ENCODE assay signal across 8 cellular contexts in the genomic region with DNA sequence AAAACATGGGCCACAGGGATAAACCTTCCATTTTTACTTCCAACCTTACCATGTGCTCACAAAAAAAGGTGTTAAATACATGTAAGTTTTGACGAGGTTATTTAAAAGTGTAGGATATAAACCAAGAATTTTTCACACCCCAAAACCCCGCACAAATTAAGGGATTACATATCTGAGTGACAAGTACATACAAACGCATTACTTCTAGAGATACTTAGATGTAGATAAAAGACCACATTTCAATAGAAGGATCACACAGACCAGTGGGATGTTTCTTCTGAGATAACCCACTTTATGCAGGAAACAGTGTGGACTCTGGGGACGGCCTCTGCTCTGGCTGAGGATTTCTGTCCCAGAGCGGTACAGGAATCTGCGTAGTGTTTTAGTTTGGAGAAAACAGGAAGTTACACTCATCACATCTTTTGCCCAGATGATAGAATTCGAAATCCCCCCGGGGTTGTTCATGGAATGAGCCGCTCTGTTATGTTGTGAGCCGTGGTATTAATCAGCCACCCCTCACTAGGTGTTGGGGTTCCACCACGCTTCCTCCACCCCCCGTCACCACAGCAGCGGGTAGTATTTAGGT. TPM values are rescaled to one million over a fixed set of nuclear protein-coding genes. Genes with fewer than 3 reads are reported as not detected.
A peak's percentile ranks its signal among the peaks of the same experiment; 100 is the strongest.
DNase-seq lines count a peak whose midpoint lies in the region; ATAC-seq, FAIRE-seq and TF ChIP-seq lines count a peak whose summit lies in the region.

No MANE protein-coding gene starts in this region.

- no peak for TF ChIP-seq POLR2A in GM12878 (IDR thresholded peaks at IDR 0.05; ENCODE audit: low read depth, low read length)

- peak overlapping the region; percentile 75; the same call in 1 of the 2 replicates for H3K27ac ChIP-seq in DOHH2 (ENCODE audit: low read depth, low read length)
- peak overlapping the region; percentile 90 for H3K27ac ChIP-seq in SK-N-MC
- no peak overlapping the region for H3K27ac ChIP-seq in GM12878 (ENCODE audit: control insufficient read depth, insufficient read depth)

- peaks cover 9% of the 10 kb centered on the region for H3F3A ChIP-seq in DOHH2 (ENCODE audit: control insufficient read depth, insufficient read depth)

- intact Hi-C loops in GM12878 (cut with micrococcal nuclease; ENCODE audit: unreplicated experiment) = no loop called here

- TF ChIP-seq CTCF in DOHH2 (IDR thresholded peaks at IDR 0.05; ENCODE audit: low read depth, low read length, poor library complexity, severe bottlenecking) (no peak), GM12878 (IDR thresholded peaks at IDR 0.05 in 2 of 3, conservative IDR thresholded peaks at IDR 0.05 in 1 of 3; ENCODE audit: control insufficient read depth in 2 of 3, extremely low read depth in 1 of 3, insufficient read depth in 1 of 3, low read depth in 3 of 3, low read length in 3 of 3) (no peak), GM13976 (IDR thresholded peaks at IDR 0.05; ENCODE audit: borderline replicate concordance, control extremely low read depth, extremely low read depth, insufficient read depth, missing control alignments) (no peak)

- H3K9ac ChIP-seq in SK-N-MC (ENCODE audit: insufficient read length) = peak overlapping the region; percentile 96
- peak overlapping the region; percentile 86 for H3K9ac ChIP-seq in GM12878 (ENCODE audit: control insufficient read depth, insufficient read depth, low read length)

- no peaks in the 10 kb centered on the region for H3K27me3 ChIP-seq in DOHH2 (ENCODE audit: control insufficient read depth, low read length)
- H3K27me3 ChIP-seq in GM12878 (replicated peaks in 1 of 2; ENCODE audit: control insufficient read depth in 2 of 2, insufficient read depth in 2 of 2, low read length in 1 of 2) = no peaks in the 10 kb centered on the region

- peak overlapping the region; percentile 88 for H2AFZ ChIP-seq in GM12878 (ENCODE audit: control insufficient read depth, low read depth, low read length)

- peak overlapping the region; percentile 95 for H3K4me2 ChIP-seq in DOHH2 (ENCODE audit: low read length)
- H3K4me2 ChIP-seq in GM12878 (ENCODE audit: control insufficient read depth, insufficient read depth) = peak overlapping the region; percentile 92

- no peak for ATAC-seq in GM12878

- peak overlapping the region; percentile 81 for H3K4me3 ChIP-seq in DOHH2 (ENCODE audit: low read length)
- peak overlapping the region; percentile 91 for H3K4me3 ChIP-seq in SK-N-MC
- peak overlapping the region; percentile 94 for H3K4me3 ChIP-seq in GM12878

- H3K36me3 ChIP-seq in DOHH2 (ENCODE audit: control insufficient read depth, low read length) (peaks cover 26% of the 10 kb centered on the region), SK-N-MC (ENCODE audit: insufficient read depth, low read length) (no peaks in the 10 kb centered on the region), GM12878 (ENCODE audit: control insufficient read depth in 2 of 2, insufficient read depth in 2 of 2, low read length in 1 of 2) (no peaks in the 10 kb centered on the region)

- H3K4me1 ChIP-seq in DOHH2 (ENCODE audit: control insufficient read depth, low read length) (peaks cover 38% of the 10 kb centered on the region), GM12878 (ENCODE audit: control insufficient read depth, insufficient read depth, low read length) (peaks cover 9% of the 10 kb centered on the region)

- DNase-seq in SK-N-MC (ENCODE audit: low read depth, low spot score) = no peak
- DNase-seq in GM12878 (ENCODE audit: low read depth, low spot score) = no peak
- peak; percentile 63 for DNase-seq in iris pigment epithelial cell (ENCODE audit: low read depth)
- DNase-seq in stimulated activated CD4-positive, alpha-beta T cell treated with anti-CD3 and anti-CD28 coated beads, Interleukin-4, amount 100 ng/mL, for 1 hour = peak; percentile 55
- no peak for DNase-seq in GM13976 (ENCODE audit: low spot score)
- DNase-seq in HPDE6-E6E7 (ENCODE audit: extremely low spot score) = no peak
- DNase-seq in NCI-H2196 treated with DMSO at 0.1 percent for 48 hours (lab: John Stamatoyannopoulos, UW; ENCODE audit: unreplicated experiment) = no peak

- no peak for TF ChIP-seq RAD21 in GM12878 (IDR thresholded peaks at IDR 0.05; ENCODE audit: insufficient read depth, low read depth, low read length)

- no TSS peak for BruUV-seq in GM12878 (replicated peaks; lab: Mats Ljungman, UMichigan)

- SMC1A ChIA-PET in GM12878 (lab: Charles Lee; ENCODE audit: uncharacterized antibody, unreplicated experiment) = interaction anchor here (0.7 kb wide), 1 partner anchor 438 kb away, joined by 3 read pairs; no protein-coding TSS in a partner anchor

- H4K20me1 ChIP-seq in DOHH2 (ENCODE audit: control insufficient read depth, insufficient read depth, low read depth, low read length) (peaks cover 23% of the 10 kb centered on the region), GM12878 (ENCODE audit: control insufficient read depth, insufficient read depth) (peaks cover 4% of the 10 kb centered on the region; the same call in 1 of the 2 replicates)

- H3K9me3 ChIP-seq in DOHH2 (ENCODE audit: control insufficient read depth, insufficient read depth, low read length) (no peaks in the 10 kb centered on the region), SK-N-MC (ENCODE audit: low read depth, low read length) (no peaks in the 10 kb centered on the region), GM12878 (replicated peaks; ENCODE audit: control insufficient read depth, insufficient read depth, low read length) (no peaks in the 10 kb centered on the region)

- no peak for TF ChIP-seq EP300 in GM12878 (IDR thresholded peaks at IDR 0.05; ENCODE audit: borderline replicate concordance in 1 of 2, control insufficient read depth in 1 of 2, low read depth in 2 of 2, low read length in 2 of 2)

- RAD21 ChIA-PET in GM12878 (lab: Charles Lee; ENCODE audit: unreplicated experiment) = interaction anchor here (1.0 kb wide), 1 partner anchor 122 kb away, joined by 3 read pairs; no protein-coding TSS in a partner anchor

- H3K79me2 ChIP-seq in DOHH2 (ENCODE audit: control insufficient read depth, low read length) (peaks cover 46% of the 10 kb centered on the region), GM12878 (ENCODE audit: control insufficient read depth, insufficient read depth, low read length) (peaks cover 40% of the 10 kb centered on the region)

- CTCF ChIA-PET in GM12878 (lab: Yijun Ruan, JAX) = no interaction called here

- POLR2A ChIA-PET in GM12878 (lab: Charles Lee) = interaction anchor here (1.1 kb wide), 1 partner anchor 136 kb away, joined by 3 read pairs; no protein-coding TSS in a partner anchor

- no peaks in the 10 kb centered on the region for H3K9me2 ChIP-seq in DOHH2 (replicated peaks; ENCODE audit: control insufficient read depth, low read length)

- in situ Hi-C loops in GM12878 (cut with MboI) = no loop called here
- in situ Hi-C loops in GM13976 (cut with MboI; ENCODE audit: low sequenced_read_pairs, unreplicated experiment) = no loop called here

- no peak for FAIRE-seq in GM12878 (lab: Jason Lieb, UNC)

- WGBS in GM12878 (ENCODE audit: insufficient coverage, insufficient replicate concordance, low lambda C conversion rate, missing lambda C conversion rate) = 30% methylated on average over 13 of the region's 13 CpGs

TF ChIP-seq in GM12878, 131 proteins besides CTCF, POLR2A, EP300 and RAD21:
- 0 out of 2 replicates have a peak, but pooled peaks have one; percentile 43 for TF ChIP-seq ZBED1 (IDR thresholded peaks at IDR 0.05; ENCODE audit: borderline replicate concordance)
- TF ChIP-seq, protein P1, sequence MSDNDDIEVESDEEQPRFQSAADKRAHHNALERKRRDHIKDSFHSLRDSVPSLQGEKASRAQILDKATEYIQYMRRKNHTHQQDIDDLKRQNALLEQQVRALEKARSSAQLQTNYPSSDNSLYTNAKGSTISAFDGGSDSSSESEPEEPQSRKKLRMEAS (IDR thresholded peaks at IDR 0.05; ENCODE audit: low read depth, low read length) = no peak
TF ChIP-seq in GM12878: peak in this region for 1.

RNA-seq across cellular contexts. Expression of a gene that starts 1.4 kb away (rescaled TPM):
- 32.7 and 32.8 TPM in 2 replicates for total RNA-seq in GM12878 (2013; cell fraction: nucleolus; rRNA removed)
- 35.0 and 36.9 TPM in 2 replicates for total RNA-seq in GM12878 (2014; rRNA removed)
- 48.0 and 48.9 TPM in 2 replicates for total RNA-seq in GM12878 (2014; rRNA removed; fragmentation: Illumina TruSeq; extraction: Trizol)
- total RNA-seq in GM12878 (2021) = 39.7 and 40.7 TPM in 2 replicates
- 23.8 TPM for polyA plus RNA-seq in GM12878 (2011; ENCODE audit: low read depth)
- polyA plus RNA-seq in GM12878 (2011; rRNA removed) = 51.4 and 60.4 TPM in 2 replicates
- polyA plus RNA-seq in GM12878 (2011; cell fraction: cytosol; rRNA removed) = 32.0 and 32.6 TPM in 2 replicates
- polyA plus RNA-seq in GM12878 (2011; cell fraction: nucleus; rRNA removed) = 30.0 and 33.4 TPM in 2 replicates
- 27.8 and 33.5 TPM in 2 replicates for polyA plus RNA-seq in GM12878 (2012)
- 50.2 and 55.1 TPM in 2 replicates for polyA plus RNA-seq in GM12878 (2014; fragmentation: Illumina TruSeq; extraction: Trizol)
- 10 to 100 TPM; 13.3 to 21.4 TPM for polyA plus RNA-seq in GM12878 (2014; fragmentation: Nextera tagmentation; extraction: Ambion mirVana)
- 38.4 and 42.9 TPM in 2 replicates for polyA plus RNA-seq in GM12878 (2014; rRNA removed)
- 10 to 100 TPM; 63.5 to 63.9 TPM for polyA plus RNA-seq in GM12878 (2016; fragmentation: Nextera tagmentation; extraction: Ambion mirVana)
- polyA minus RNA-seq in GM12878 (2011; rRNA and poly(A)+ RNA removed) = 40.5 and 44.5 TPM in 2 replicates
- polyA minus RNA-seq in GM12878 (2011; cell fraction: cytosol; rRNA and poly(A)+ RNA removed) = 16.2 and 19.1 TPM in 2 replicates
- polyA minus RNA-seq in GM12878 (2011; cell fraction: nucleus; rRNA and poly(A)+ RNA removed) = 17.0 and 27.4 TPM in 2 replicates

Comparison
In these comparisons a context has a peak if more than half of its experiments do, and no peak if none do; other contexts are left out.
1. DNase-seq: peak in iris pigment epithelial cell (single experiment) and stimulated activated CD4-positive, alpha-beta T cell treated with anti-CD3 and anti-CD28 coated beads, Interleukin-4, amount 100 ng/mL, for 1 hour (single experiment); none in SK-N-MC (single experiment), GM12878 (single experiment), GM13976 (single experiment), HPDE6-E6E7 (single experiment) and NCI-H2196 treated with DMSO at 0.1 percent for 48 hours (single experiment).
2. Peak in every context shown above with its lines, with median percentiles within 50 percentile points of each other: H3K4me3 ChIP-seq.